ENCODE assay signal across 25 cellular contexts in genomic region chr11:27229511-27230174, GRCh38.
DNase-seq lines count a peak whose midpoint lies in the region; ATAC-seq and TF ChIP-seq lines count a peak whose summit lies in the region.
"Had no signal": no experiment of that assay in that cellular context is flagged by ENCODE, and none has a peak within 500 bp of the region (broad histone marks: within the 10 kb centered on the region; RNA-seq: fewer than 3 reads in every experiment).

No MANE protein-coding gene starts in this region.

- no peak overlapping the region for H3K4me3 ChIP-seq in left ventricle myocardium inferior
- H3K4me3 ChIP-seq in Panc1 (ENCODE audit: low read depth in 2 of 2, low read length in 2 of 2), result no peak overlapping the region
- no peak overlapping the region for H3K4me3 ChIP-seq in transverse colon
- H3K4me3 ChIP-seq: HAP-1, MG63, PC-9, SK-N-MC had no signal

- DNase-seq in left ventricle myocardium inferior, result no peak
- no peak for DNase-seq in cardiac septum (ENCODE audit: low spot score)
- DNase-seq in Panc1 (ENCODE audit: low read depth, low spot score), result no peak
- DNase-seq in transverse colon, result no peak
- no peak for DNase-seq in activated T-cell treated with anti-CD3 and anti-CD28 coated beads, Interleukin-2, amount 50 U/mL, for 1 hour
- no peak for DNase-seq in stimulated activated CD4-positive, alpha-beta T cell treated with anti-CD3 and anti-CD28 coated beads, Interleukin-2, amount 100 ng/mL, for 48 hours
- DNase-seq: ACHN; AML-193; Calu3; CD8-positive, alpha-beta memory T cell; DMS53; MG63; NCI-H1048; NCI-H1417 treated with DMSO at 0.1 percent for 48 hours; NCI-H187 treated with DMSO at 0.1 percent for 48 hours; NCI-H2107; PC-9; SHP77 treated with DMSO at 0.1 percent for 48 hours had no signal

- no peaks in the 10 kb centered on the region for H3K36me3 ChIP-seq in left ventricle myocardium inferior
- no peaks in the 10 kb centered on the region for H3K36me3 ChIP-seq in Panc1 (ENCODE audit: control insufficient read depth, insufficient read depth, low read length)
- no peaks in the 10 kb centered on the region for H3K36me3 ChIP-seq in transverse colon
- H3K36me3 ChIP-seq: HAP-1, MG63 had no signal

- peaks cover 6% of the 10 kb centered on the region for H3K4me1 ChIP-seq in left ventricle myocardium inferior
- H3K4me1 ChIP-seq in Panc1 (ENCODE audit: control insufficient read depth, insufficient read depth, low read length), result peaks cover 9% of the 10 kb centered on the region
- H3K4me1 ChIP-seq in transverse colon, result peaks cover 8 to 41% (median 19%) of the 10 kb centered on the region in 4 donors

- peak overlapping the region in 2 of 3 experiments; percentile 74 to 95 for H3K27ac Mint-ChIP-seq in nephron

- H3K27me3 ChIP-seq in left ventricle myocardium inferior (ENCODE audit: low read depth) (no peaks in the 10 kb centered on the region), Panc1 (ENCODE audit: control insufficient read depth, insufficient read depth, low read length) (no peaks in the 10 kb centered on the region), transverse colon (no peaks in the 10 kb centered on the region)
- H3K27me3 ChIP-seq: MG63 had no signal

- TF ChIP-seq CTCF in left ventricle myocardium inferior (IDR thresholded peaks at IDR 0.05; ENCODE audit: borderline replicate concordance) (no peak), Panc1 (IDR thresholded peaks at IDR 0.05) (no peak), nephron (IDR thresholded peaks at IDR 0.05; ENCODE audit: unreplicated experiment in 3 of 3) (no peak), transverse colon (IDR thresholded peaks at IDR 0.05) (no peak)

- no peak for TF ChIP-seq EP300 in transverse colon (IDR thresholded peaks at IDR 0.05; ENCODE audit: low read depth)

- in situ Hi-C loops in Panc1 (cut with HindIII; ENCODE audit: low pct_unique_long_range_greater_than_20kb, low sequenced_read_pairs) (no loop called here), transverse colon (cut with MboI; ENCODE audit: low pct_ligation_motif_present in 1 of 4, low pct_unique_long_range_greater_than_20kb in 1 of 4, low sequenced_read_pairs in 3 of 4) (no loop called here)

- CTCF ChIA-PET in Panc1 (lab: Charles Lee), result no interaction called here

- H3K9me3 ChIP-seq in left ventricle myocardium inferior (replicated peaks) (no peaks in the 10 kb centered on the region), Panc1 (ENCODE audit: control insufficient read depth, insufficient read depth, low read depth, low read length) (no peaks in the 10 kb centered on the region), transverse colon (no peaks in the 10 kb centered on the region)
- H3K9me3 ChIP-seq: HAP-1, MG63 had no signal

- TF ChIP-seq POLR2A in transverse colon (IDR thresholded peaks at IDR 0.05), result no peak
- no peak for TF ChIP-seq POLR2A in GM18505 (IDR thresholded peaks at IDR 0.05; ENCODE audit: borderline replicate concordance, extremely low read depth, insufficient read depth, insufficient read length)

- no peak for ATAC-seq in Panc1
- ATAC-seq in GM18505 (IDR thresholded peaks at IDR 0.05; ENCODE audit: unreplicated experiment), result no peak

- WGBS in transverse colon (ENCODE audit: low coverage in 1 of 2), 2 donors, result 69 to 77% methylated on average over 2 of the region's 2 CpGs

- POLR2A ChIA-PET in Panc1 (lab: Charles Lee), result no interaction called here

- H3K27me3 Mint-ChIP-seq in nephron (ENCODE audit: low read depth), result no peaks in the 10 kb centered on the region

- H3K27ac ChIP-seq in left ventricle myocardium inferior (replicated peaks) (peak overlapping the region; percentile 36), Panc1 (ENCODE audit: low read length) (peak overlapping the region; percentile 25; the same call in 1 of the 2 replicates), transverse colon (peak overlapping the region in 3 of 4 donors; percentile 39 to 66 (median 43))
- H3K27ac ChIP-seq: 22Rv1, C4-2B, PC-9, RWPE1, SK-N-MC had no signal

- peak overlapping the region in 1 of 3 experiments; percentile 1 for H3K4me3 Mint-ChIP-seq in nephron
- H3K4me3 Mint-ChIP-seq: CD8-positive, alpha-beta memory T cell had no signal

- H3K9me3 Mint-ChIP-seq in nephron, result peaks cover 11% of the 10 kb centered on the region

- peaks cover 73% of the 10 kb centered on the region for H3K4me1 Mint-ChIP-seq in nephron
- H3K4me1 Mint-ChIP-seq: CD8-positive, alpha-beta memory T cell had no signal

- H3K36me3 Mint-ChIP-seq in nephron (ENCODE audit: low read depth), result peaks cover 7% of the 10 kb centered on the region
- H3K36me3 Mint-ChIP-seq: CD8-positive, alpha-beta memory T cell had no signal

- BruUV-seq in Panc1 (replicated peaks; lab: Mats Ljungman, UMichigan), result no TSS peak

- intact Hi-C loops in left ventricle myocardium inferior (cut with micrococcal nuclease), result no loop called here
- intact Hi-C loops in cardiac septum (cut with DNase I), result no loop called here
- intact Hi-C loops in Panc1 (cut with micrococcal nuclease; ENCODE audit: unreplicated experiment), result no loop called here
- intact Hi-C loops in transverse colon (cut with DNase I; ENCODE audit: low total_unique reads), result no loop called here
